In the genomic region with DNA sequence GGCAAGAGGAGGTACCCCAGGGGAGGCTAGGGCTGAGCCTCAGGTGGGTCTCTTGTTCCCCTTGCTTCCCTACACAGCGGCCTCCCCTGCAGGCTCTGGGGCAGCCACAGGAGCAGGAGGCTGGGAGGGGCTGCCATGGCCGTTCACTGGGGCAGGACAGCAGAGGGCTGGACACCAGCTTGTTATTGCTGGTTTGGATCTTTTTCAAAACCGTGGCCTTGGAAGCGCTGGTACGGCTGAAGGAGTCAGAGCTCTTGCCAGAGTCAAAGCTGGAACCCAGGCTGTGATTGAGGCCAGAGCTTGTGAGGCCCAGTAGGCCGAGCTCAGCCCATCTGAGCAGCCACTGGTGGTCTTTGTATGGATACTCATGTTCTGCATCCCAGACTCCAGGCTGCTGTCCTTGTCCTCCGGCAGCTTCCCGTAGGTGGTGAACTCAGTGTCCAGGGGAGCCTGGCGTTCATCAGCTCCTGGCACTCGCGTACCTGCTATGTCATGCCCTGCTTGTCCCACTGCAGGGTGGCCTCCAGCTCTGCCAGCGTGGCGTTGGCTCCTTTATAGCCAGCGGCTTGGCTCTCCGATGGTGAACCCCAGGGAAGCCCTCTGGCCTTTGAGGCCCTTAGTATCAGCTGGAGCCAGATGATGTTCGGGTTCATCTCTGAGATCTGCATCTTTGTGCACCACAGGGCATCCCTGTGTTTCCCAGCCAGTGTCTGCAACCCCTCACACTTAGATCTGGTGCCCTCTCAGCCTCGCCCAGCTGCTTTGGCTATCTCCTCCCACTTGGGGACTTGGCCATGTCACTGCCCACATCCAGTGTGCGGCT, we compare ENCODE assay signal across 1 cellular context.
TF ChIP-seq lines count a peak whose summit lies in the region.

No MANE protein-coding gene starts in this region.

TF ChIP-seq in HepG2, 621 proteins besides CTCF, POLR2A, EP300 and RAD21:
- no peak for TF ChIP-seq ZMYM2 (CRISPR knock-in tag; IDR thresholded peaks at IDR 0.05)
- TF ChIP-seq RCOR2 (CRISPR knock-in tag; IDR thresholded peaks at IDR 0.05) = no peak
- TF ChIP-seq ZNF264 (CRISPR knock-in tag; IDR thresholded peaks at IDR 0.05) = no peak
- TF ChIP-seq JUNB (CRISPR knock-in tag; IDR thresholded peaks at IDR 0.05; ENCODE audit: borderline replicate concordance) = no peak
- TF ChIP-seq DNMT3B (CRISPR knock-in tag; conservative IDR thresholded peaks at IDR 0.05) = no peak
- no peak for TF ChIP-seq ZNF326 (CRISPR knock-in tag; IDR thresholded peaks at IDR 0.05; ENCODE audit: borderline replicate concordance)
- TF ChIP-seq AGO2 (optimal IDR thresholded peaks at IDR 0.05; ENCODE audit: low read depth, low read length) = no peak
- TF ChIP-seq SOX6 (IDR thresholded peaks at IDR 0.05) = no peak
- TF ChIP-seq SOX6 (CRISPR knock-in tag; IDR thresholded peaks at IDR 0.05) = no peak
- TF ChIP-seq WIZ (CRISPR knock-in tag; IDR thresholded peaks at IDR 0.05) = no peak
- TF ChIP-seq ZNF598 (CRISPR knock-in tag; IDR thresholded peaks at IDR 0.05; ENCODE audit: borderline replicate concordance) = no peak
- no peak for TF ChIP-seq ZNF678 (CRISPR knock-in tag; IDR thresholded peaks at IDR 0.05)
- TF ChIP-seq, protein P1, sequence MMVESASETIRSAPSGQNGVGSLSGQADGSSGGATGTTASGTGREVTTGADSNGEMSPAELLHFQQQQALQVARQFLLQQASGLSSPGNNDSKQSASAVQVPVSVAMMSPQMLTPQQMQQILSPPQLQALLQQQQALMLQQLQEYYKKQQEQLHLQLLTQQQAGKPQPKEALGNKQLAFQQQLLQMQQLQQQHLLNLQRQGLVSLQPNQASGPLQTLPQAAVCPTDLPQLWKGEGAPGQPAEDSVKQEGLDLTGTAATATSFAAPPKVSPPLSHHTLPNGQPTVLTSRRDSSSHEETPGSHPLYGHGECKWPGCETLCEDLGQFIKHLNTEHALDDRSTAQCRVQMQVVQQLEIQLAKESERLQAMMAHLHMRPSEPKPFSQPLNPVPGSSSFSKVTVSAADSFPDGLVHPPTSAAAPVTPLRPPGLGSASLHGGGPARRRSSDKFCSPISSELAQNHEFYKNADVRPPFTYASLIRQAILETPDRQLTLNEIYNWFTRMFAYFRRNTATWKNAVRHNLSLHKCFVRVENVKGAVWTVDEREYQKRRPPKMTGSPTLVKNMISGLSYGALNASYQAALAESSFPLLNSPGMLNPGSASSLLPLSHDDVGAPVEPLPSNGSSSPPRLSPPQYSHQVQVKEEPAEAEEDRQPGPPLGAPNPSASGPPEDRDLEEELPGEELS (CRISPR knock-in tag; IDR thresholded peaks at IDR 0.05) = no peak
- TF ChIP-seq NR2F6 (IDR thresholded peaks at IDR 0.05) = no peak
- TF ChIP-seq NR2F6 (CRISPR knock-in tag; IDR thresholded peaks at IDR 0.05) = no peak
- TF ChIP-seq ATAD3A (CRISPR knock-in tag; IDR thresholded peaks at IDR 0.05) = no peak
- TF ChIP-seq SMAD1 (CRISPR knock-in tag; IDR thresholded peaks at IDR 0.05; ENCODE audit: borderline replicate concordance, low read depth) = no peak
- TF ChIP-seq, protein P2, sequence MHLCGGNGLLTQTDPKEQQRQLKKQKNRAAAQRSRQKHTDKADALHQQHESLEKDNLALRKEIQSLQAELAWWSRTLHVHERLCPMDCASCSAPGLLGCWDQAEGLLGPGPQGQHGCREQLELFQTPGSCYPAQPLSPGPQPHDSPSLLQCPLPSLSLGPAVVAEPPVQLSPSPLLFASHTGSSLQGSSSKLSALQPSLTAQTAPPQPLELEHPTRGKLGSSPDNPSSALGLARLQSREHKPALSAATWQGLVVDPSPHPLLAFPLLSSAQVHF (CRISPR knock-in tag; IDR thresholded peaks at IDR 0.05) = no peak
- no peak for TF ChIP-seq ZNF605 (CRISPR knock-in tag; IDR thresholded peaks at IDR 0.05)
- no peak for TF ChIP-seq SMYD3 (CRISPR knock-in tag; IDR thresholded peaks at IDR 0.05)
- no peak for TF ChIP-seq ETV6 (CRISPR knock-in tag; conservative IDR thresholded peaks at IDR 0.05)
TF ChIP-seq in HepG2: peak in this region for 0.
